1 cellular context compared by ENCODE assay signal in the genomic region with DNA sequence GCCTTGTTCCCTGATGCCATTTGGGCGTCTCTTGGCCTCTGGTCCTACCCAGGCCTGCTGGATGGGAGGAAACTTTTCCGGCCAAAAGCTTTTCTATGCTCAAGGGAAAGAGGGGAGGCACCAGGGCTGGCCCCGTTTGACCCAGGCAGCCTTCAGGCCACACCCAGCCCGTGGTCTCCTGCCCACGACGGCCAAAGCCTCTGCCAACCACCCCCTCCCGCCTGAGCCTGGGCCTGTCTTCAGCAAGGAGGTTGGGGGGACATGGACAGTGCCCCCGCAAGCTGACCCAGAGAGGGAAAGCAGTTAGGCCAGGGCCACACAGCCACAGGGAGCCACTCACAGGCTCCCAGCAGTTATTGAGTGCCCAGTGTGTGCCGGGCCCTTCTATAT.
TF ChIP-seq lines count a peak whose summit lies in the region.

No MANE protein-coding gene starts in this region.

TF ChIP-seq in HEK293, 187 proteins besides CTCF, POLR2A, EP300 and RAD21 (continued from another document):
- TF ChIP-seq ZNF658 (tag by site-specific recombination; IDR thresholded peaks at IDR 0.05) (no peak), SALL2 (tag by site-specific recombination; IDR thresholded peaks at IDR 0.05; ENCODE audit: borderline replicate concordance) (no peak), ZFP69B (tag by site-specific recombination; IDR thresholded peaks at IDR 0.05) (no peak)
